Comparison of ENCODE assay signal across 15 cellular contexts in genomic region chrX:114717921-114718320, GRCh38.
DNase-seq lines count a peak whose midpoint lies in the region; TF ChIP-seq lines count a peak whose summit lies in the region.
"Had no signal": no experiment of that assay in that cellular context is flagged by ENCODE, and none has a peak within 500 bp of the region (broad histone marks: within the 10 kb centered on the region; RNA-seq: fewer than 3 reads in every experiment).

No MANE protein-coding gene starts in this region.

- no peaks in the 10 kb centered on the region for H3K27me3 Mint-ChIP-seq in nephron progenitor cell (ENCODE audit: low read depth, poor library complexity)
- H3K27me3 Mint-ChIP-seq: activated CD4-positive, alpha-beta T cell treated with anti-CD3 and anti-CD28 coated beads for 36 hours; dendritic cell treated with granulocyte-macrophage colony-stimulating factor and Interleukin-4, amounts not matched to agents 40 ng/mL and 50 ng/mL, for 4 days had no signal

- no peak for DNase-seq in GM10266 (ENCODE audit: extremely low spot score)
- DNase-seq in HuH-7 (ENCODE audit: low spot score): peak; percentile 1
- peak; percentile 0 for DNase-seq in cerebellar cortex (ENCODE audit: low spot score)
- peak; percentile 66 for DNase-seq in nephron progenitor cell
- DNase-seq in NCI-H82 (lab: John Stamatoyannopoulos, UW): no peak
- DNase-seq in testis: no peak
- no peak for DNase-seq in T1000 (lab: John Stamatoyannopoulos, UW)
- no peak for DNase-seq in NCI-H2227 (lab: John Stamatoyannopoulos, UW; ENCODE audit: unreplicated experiment)
- DNase-seq: activated CD4-positive, alpha-beta T cell treated with anti-CD3 and anti-CD28 coated beads for 36 hours; activated naive CD4-positive, alpha-beta T cell treated with anti-CD3 and anti-CD28 coated beads for 36 hours; COR-L47; NCI-H226; upper lobe of left lung had no signal

- no peaks in the 10 kb centered on the region for H3K36me3 Mint-ChIP-seq in nephron progenitor cell (ENCODE audit: low read depth)

- H3K4me3 ChIP-seq in testis: no peak overlapping the region
- H3K4me3 ChIP-seq: SJSA1, upper lobe of left lung had no signal

- peak; percentile 33 for TF ChIP-seq CTCF in GM10266 (IDR thresholded peaks at IDR 0.05; ENCODE audit: control insufficient read depth, insufficient read depth, low read depth, missing control alignments)
- TF ChIP-seq CTCF in nephron progenitor cell (IDR thresholded peaks at IDR 0.05): peak; percentile 69
- no peak for TF ChIP-seq CTCF in testis (IDR thresholded peaks at IDR 0.05)

- WGBS in testis, 2 donors: 39 to 71% methylated on average over 6 of the region's 6 CpGs

- no peak overlapping the region for H3K27ac ChIP-seq in testis
- H3K27ac ChIP-seq: SJSA1, upper lobe of left lung had no signal

- peaks cover 3% of the 10 kb centered on the region for H3K9me3 Mint-ChIP-seq in nephron progenitor cell
- H3K9me3 Mint-ChIP-seq: activated naive CD4-positive, alpha-beta T cell treated with anti-CD3 and anti-CD28 coated beads for 36 hours; dendritic cell treated with granulocyte-macrophage colony-stimulating factor and Interleukin-4, amounts not matched to agents 40 ng/mL and 50 ng/mL, for 4 days had no signal

- intact Hi-C loops in testis (cut with DNase I; ENCODE audit: low total_unique reads): no loop called here

- no peaks in the 10 kb centered on the region for H3K36me3 ChIP-seq in testis (ENCODE audit: low read depth, missing control alignments)
- H3K36me3 ChIP-seq: SJSA1, upper lobe of left lung had no signal

- no peak for TF ChIP-seq POLR2A in testis (IDR thresholded peaks at IDR 0.05)

- no peak overlapping the region for H3K27ac Mint-ChIP-seq in nephron progenitor cell
- H3K27ac Mint-ChIP-seq: activated CD4-positive, alpha-beta T cell treated with anti-CD3 and anti-CD28 coated beads for 36 hours; activated naive CD4-positive, alpha-beta T cell treated with anti-CD3 and anti-CD28 coated beads for 36 hours; dendritic cell treated with granulocyte-macrophage colony-stimulating factor and Interleukin-4, amounts not matched to agents 40 ng/mL and 50 ng/mL, for 4 days had no signal

- no peaks in the 10 kb centered on the region for H3K4me1 ChIP-seq in testis
- H3K4me1 ChIP-seq: SJSA1, upper lobe of left lung had no signal

- no peaks in the 10 kb centered on the region for H3K4me1 Mint-ChIP-seq in nephron progenitor cell
- H3K4me1 Mint-ChIP-seq: activated CD4-positive, alpha-beta T cell treated with anti-CD3 and anti-CD28 coated beads for 36 hours had no signal

- no peaks in the 10 kb centered on the region for H3K9me3 ChIP-seq in testis
- H3K9me3 ChIP-seq: SJSA1, upper lobe of left lung had no signal

- no peaks in the 10 kb centered on the region for H3K27me3 ChIP-seq in testis
- H3K27me3 ChIP-seq: SJSA1, upper lobe of left lung had no signal

- H3K4me3 Mint-ChIP-seq in nephron progenitor cell: no peak overlapping the region
- H3K4me3 Mint-ChIP-seq: activated CD4-positive, alpha-beta T cell treated with anti-CD3 and anti-CD28 coated beads for 36 hours; activated naive CD4-positive, alpha-beta T cell treated with anti-CD3 and anti-CD28 coated beads for 36 hours; dendritic cell treated with granulocyte-macrophage colony-stimulating factor and Interleukin-4, amounts not matched to agents 40 ng/mL and 50 ng/mL, for 4 days had no signal

Comparison
In these comparisons a context has a peak if more than half of its experiments do, and no peak if none do; other contexts are left out.
1. DNase-seq: peak in HuH-7 (single experiment), cerebellar cortex (single experiment) and nephron progenitor cell (single experiment); none in GM10266 (single experiment), NCI-H82 (single experiment), testis (single experiment), T1000 (single experiment) and NCI-H2227 (single experiment).
2. CTCF ChIP-seq: peak in GM10266 (single experiment) and nephron progenitor cell (single experiment); none in testis (0 of 3).